Comparison of ENCODE assay signal across 1 cellular context in genomic region chr14:105304565-105304964, GRCh38.
TF ChIP-seq lines count a peak whose summit lies in the region.

No MANE protein-coding gene starts in this region.

TF ChIP-seq in H1, 55 proteins besides CTCF, POLR2A, EP300 and RAD21:
- no peak for TF ChIP-seq USF2 (IDR thresholded peaks at IDR 0.05; ENCODE audit: low read length)
- TF ChIP-seq CBX5 (IDR thresholded peaks at IDR 0.05; ENCODE audit: low read depth, low read length): no peak
- no peak for TF ChIP-seq ATF3 (IDR thresholded peaks at IDR 0.05; ENCODE audit: insufficient read depth, low read depth, low read length)
- no peak for TF ChIP-seq CEBPB (IDR thresholded peaks at IDR 0.05; ENCODE audit: low read depth, low read length)
- TF ChIP-seq SIRT6 (IDR thresholded peaks at IDR 0.05; ENCODE audit: low read length): no peak
- no peak for TF ChIP-seq CREB1 (IDR thresholded peaks at IDR 0.05)
- TF ChIP-seq NRF1 (IDR thresholded peaks at IDR 0.05; ENCODE audit: low read depth, low read length): no peak
- no peak for TF ChIP-seq NANOG (IDR thresholded peaks at IDR 0.05; ENCODE audit: insufficient read depth, low read depth, low read length, poor library complexity, severe bottlenecking)
- TF ChIP-seq SRF (IDR thresholded peaks at IDR 0.05; ENCODE audit: low read depth, low read length): no peak
